ENCODE assay signal across 1 cellular context in genomic region chr16:4987580-4988374, GRCh38.
TF ChIP-seq lines count a peak whose summit lies in the region.

No MANE protein-coding gene starts in this region.

TF ChIP-seq in WTC11, 78 proteins besides CTCF, POLR2A, EP300 and RAD21 (continued from another document and continues in another):
- TF ChIP-seq ARID4B (CRISPR knock-in tag; IDR thresholded peaks at IDR 0.05; ENCODE audit: borderline replicate concordance) (peak; percentile 30; the same call in 1 of the 2 replicates), STAT6 (CRISPR knock-in tag; conservative IDR thresholded peaks at IDR 0.05; ENCODE audit: low read depth) (no peak), NR3C1 (CRISPR knock-in tag; conservative IDR thresholded peaks at IDR 0.05; ENCODE audit: low read depth) (no peak), ATF6 (CRISPR knock-in tag; IDR thresholded peaks at IDR 0.05) (no peak), ZNF532 (CRISPR knock-in tag; IDR thresholded peaks at IDR 0.05; ENCODE audit: borderline replicate concordance) (no peak), GRHL2 (CRISPR knock-in tag; IDR thresholded peaks at IDR 0.05; ENCODE audit: insufficient replicate concordance, severe bottlenecking) (no peak), OVOL2 (CRISPR knock-in tag; IDR thresholded peaks at IDR 0.05; ENCODE audit: borderline replicate concordance) (no peak), ZNF219 (CRISPR knock-in tag; IDR thresholded peaks at IDR 0.05; ENCODE audit: borderline replicate concordance) (no peak), PRRX2 (CRISPR knock-in tag; IDR thresholded peaks at IDR 0.05) (no peak), NR2C2 (CRISPR knock-in tag; IDR thresholded peaks at IDR 0.05) (peak; percentile 58), MAX (CRISPR knock-in tag; IDR thresholded peaks at IDR 0.05) (peak; percentile 95), FOXP1 (CRISPR knock-in tag; IDR thresholded peaks at IDR 0.05; ENCODE audit: borderline replicate concordance) (peak; percentile 76; the same call in 1 of the 2 replicates), ZNF396 (CRISPR knock-in tag; IDR thresholded peaks at IDR 0.05; ENCODE audit: borderline replicate concordance) (no peak), ATF1 (CRISPR knock-in tag; IDR thresholded peaks at IDR 0.05) (0 out of 2 replicates have a peak, but pooled peaks have one; percentile 62), NR1H2 (CRISPR knock-in tag; IDR thresholded peaks at IDR 0.05) (peak; percentile 56; the same call in 1 of the 2 replicates), ZNF232 (CRISPR knock-in tag; IDR thresholded peaks at IDR 0.05) (no peak), FOXJ3 (CRISPR knock-in tag; IDR thresholded peaks at IDR 0.05; ENCODE audit: borderline replicate concordance) (no peak), NFE2L1 (CRISPR knock-in tag; IDR thresholded peaks at IDR 0.05) (peak; percentile 88), TP53 (CRISPR knock-in tag; IDR thresholded peaks at IDR 0.05) (peak; percentile 89), JAZF1 (CRISPR knock-in tag; IDR thresholded peaks at IDR 0.05) (no peak), ELF4 (CRISPR knock-in tag; IDR thresholded peaks at IDR 0.05; ENCODE audit: low read depth) (0 out of 2 replicates have a peak, but pooled peaks have one; percentile 51), ATF2 (CRISPR knock-in tag; IDR thresholded peaks at IDR 0.05; ENCODE audit: borderline replicate concordance, low read depth) (peak; percentile 58; the same call in 1 of the 2 replicates), TCF7 (CRISPR knock-in tag; IDR thresholded peaks at IDR 0.05; ENCODE audit: low read depth) (0 out of 2 replicates have a peak, but pooled peaks have one; percentile 50), KAT7 (CRISPR knock-in tag; IDR thresholded peaks at IDR 0.05; ENCODE audit: borderline replicate concordance) (no peak), ZNF425 (CRISPR knock-in tag; conservative IDR thresholded peaks at IDR 0.05) (no peak), ATF3 (CRISPR knock-in tag; conservative IDR thresholded peaks at IDR 0.05) (no peak), MLX (CRISPR knock-in tag; IDR thresholded peaks at IDR 0.05) (no peak), TEAD1 (CRISPR knock-in tag; IDR thresholded peaks at IDR 0.05) (no peak), CBFB (CRISPR knock-in tag; IDR thresholded peaks at IDR 0.05; ENCODE audit: low read depth) (no peak), ZNF671 (CRISPR knock-in tag; IDR thresholded peaks at IDR 0.05) (no peak), SOX15 (CRISPR knock-in tag; IDR thresholded peaks at IDR 0.05) (no peak), FOXK1 (CRISPR knock-in tag; IDR thresholded peaks at IDR 0.05) (peak; percentile 59), GTF2I (CRISPR knock-in tag; conservative IDR thresholded peaks at IDR 0.05) (no peak), ZNF416 (CRISPR knock-in tag; IDR thresholded peaks at IDR 0.05) (no peak), IRF1 (CRISPR knock-in tag; IDR thresholded peaks at IDR 0.05) (peak; percentile 77; the same call in 1 of the 2 replicates), NFYB (CRISPR knock-in tag; conservative IDR thresholded peaks at IDR 0.05; ENCODE audit: low read depth) (peak; percentile 34; the same call in 1 of the 2 replicates), USF1 (CRISPR knock-in tag; IDR thresholded peaks at IDR 0.05) (peak; percentile 65; the same call in 1 of the 2 replicates)
